1 cellular context compared by ENCODE assay signal in genomic region chr1:155989992-155990325, GRCh38.
TF ChIP-seq lines count a peak whose summit lies in the region.

No MANE protein-coding gene starts in this region.

TF ChIP-seq in GM23338, 12 proteins besides CTCF, POLR2A, EP300 and RAD21 (continued from another document):
- no peak for TF ChIP-seq ZNF462 (CRISPR knock-in tag; IDR thresholded peaks at IDR 0.05)
- no peak for TF ChIP-seq EZH2phosphoT487 (IDR thresholded peaks at IDR 0.05; ENCODE audit: unreplicated experiment)
- TF ChIP-seq ZNF331 (CRISPR knock-in tag; IDR thresholded peaks at IDR 0.05; ENCODE audit: low read depth), result no peak
- no peak for TF ChIP-seq CREB1 (CRISPR knock-in tag; IDR thresholded peaks at IDR 0.05; ENCODE audit: low read depth)
- no peak for TF ChIP-seq EZH2 (IDR thresholded peaks at IDR 0.05; ENCODE audit: low read depth, unreplicated experiment)
- no peak for TF ChIP-seq ZNF114 (CRISPR knock-in tag; IDR thresholded peaks at IDR 0.05)
- no peak for TF ChIP-seq JUNB (IDR thresholded peaks at IDR 0.05; ENCODE audit: unreplicated experiment)
- TF ChIP-seq STAT1 (IDR thresholded peaks at IDR 0.05; ENCODE audit: unreplicated experiment), result no peak
